1 cellular context compared by ENCODE assay signal in genomic region chr14:104723651-104724406, GRCh38.
TF ChIP-seq lines count a peak whose summit lies in the region.

TSS of gene ADSS1 (plus strand) at chr14:104724229. CDS start at chr14:104724271, 42 bp downstream.

TF ChIP-seq in WTC11, 78 proteins besides CTCF, POLR2A, EP300 and RAD21 (continued from another document):
- TF ChIP-seq IRF2 (CRISPR knock-in tag; IDR thresholded peaks at IDR 0.05; ENCODE audit: borderline replicate concordance, low read depth) (no peak), SOX15 (CRISPR knock-in tag; IDR thresholded peaks at IDR 0.05) (no peak), AFF4 (CRISPR knock-in tag; IDR thresholded peaks at IDR 0.05; ENCODE audit: borderline replicate concordance) (no peak), ZNF396 (CRISPR knock-in tag; IDR thresholded peaks at IDR 0.05; ENCODE audit: borderline replicate concordance) (no peak), ETV6 (CRISPR knock-in tag; IDR thresholded peaks at IDR 0.05) (no peak), NR1H2 (CRISPR knock-in tag; IDR thresholded peaks at IDR 0.05) (no peak), TEAD1 (CRISPR knock-in tag; IDR thresholded peaks at IDR 0.05) (peak; percentile 33; the same call in 1 of the 2 replicates), FOXP1 (CRISPR knock-in tag; IDR thresholded peaks at IDR 0.05; ENCODE audit: borderline replicate concordance) (no peak), GRHL2 (CRISPR knock-in tag; IDR thresholded peaks at IDR 0.05; ENCODE audit: insufficient replicate concordance, severe bottlenecking) (no peak), USF1 (CRISPR knock-in tag; IDR thresholded peaks at IDR 0.05) (peak; percentile 17; the same call in 1 of the 2 replicates), FOXP4 (CRISPR knock-in tag; IDR thresholded peaks at IDR 0.05) (no peak), HMGA2 (CRISPR knock-in tag; IDR thresholded peaks at IDR 0.05) (no peak), MYBL2 (CRISPR knock-in tag; IDR thresholded peaks at IDR 0.05) (no peak), ATF3 (CRISPR knock-in tag; conservative IDR thresholded peaks at IDR 0.05) (no peak), NFE2L1 (CRISPR knock-in tag; IDR thresholded peaks at IDR 0.05) (no peak), ATF1 (CRISPR knock-in tag; IDR thresholded peaks at IDR 0.05) (no peak), RORB (CRISPR knock-in tag; IDR thresholded peaks at IDR 0.05) (no peak), NFATC4 (CRISPR knock-in tag; IDR thresholded peaks at IDR 0.05) (no peak), ZBTB43 (CRISPR knock-in tag; IDR thresholded peaks at IDR 0.05) (no peak), ATF2 (CRISPR knock-in tag; IDR thresholded peaks at IDR 0.05; ENCODE audit: borderline replicate concordance, low read depth) (no peak), MAX (CRISPR knock-in tag; IDR thresholded peaks at IDR 0.05) (no peak), TEAD4 (CRISPR knock-in tag; IDR thresholded peaks at IDR 0.05) (no peak), EMX1 (CRISPR knock-in tag; IDR thresholded peaks at IDR 0.05) (peak; percentile 66; the same call in 1 of the 2 replicates), ZBTB21 (CRISPR knock-in tag; IDR thresholded peaks at IDR 0.05; ENCODE audit: borderline replicate concordance) (no peak), RELA (CRISPR knock-in tag; IDR thresholded peaks at IDR 0.05; ENCODE audit: borderline replicate concordance) (no peak), MXD4 (CRISPR knock-in tag; IDR thresholded peaks at IDR 0.05; ENCODE audit: borderline replicate concordance) (no peak), CDX4 (CRISPR knock-in tag; IDR thresholded peaks at IDR 0.05; ENCODE audit: borderline replicate concordance) (no peak), TCF7 (CRISPR knock-in tag; IDR thresholded peaks at IDR 0.05; ENCODE audit: low read depth) (no peak), ZNF232 (CRISPR knock-in tag; IDR thresholded peaks at IDR 0.05) (no peak), ZSCAN18 (CRISPR knock-in tag; IDR thresholded peaks at IDR 0.05) (0 out of 2 replicates have a peak, but pooled peaks have one; percentile 18), USF2 (CRISPR knock-in tag; IDR thresholded peaks at IDR 0.05) (peak; percentile 17; the same call in 1 of the 2 replicates), E2F1 (CRISPR knock-in tag; IDR thresholded peaks at IDR 0.05) (no peak), NR3C1 (CRISPR knock-in tag; conservative IDR thresholded peaks at IDR 0.05; ENCODE audit: low read depth) (no peak)
